Comparison of ENCODE assay signal across 27 cellular contexts in genomic region chr3:99865321-99865720, GRCh38. TPM values are rescaled to one million over a fixed set of nuclear protein-coding genes. Genes with fewer than 3 reads are reported as not detected.
A peak's percentile ranks its signal among the peaks of the same experiment; 100 is the strongest.
DNase-seq lines count a peak whose midpoint lies in the region; ATAC-seq and TF ChIP-seq lines count a peak whose summit lies in the region.
"Had no signal": no experiment of that assay in that cellular context is flagged by ENCODE, and none has a peak within 500 bp of the region (broad histone marks: within the 10 kb centered on the region; RNA-seq: fewer than 3 reads in every experiment).

No MANE protein-coding gene starts in this region.

- no peak for TF ChIP-seq POLR2A in esophagus muscularis mucosa (IDR thresholded peaks at IDR 0.05; ENCODE audit: low read depth)
- no peak for TF ChIP-seq POLR2A in suprapubic skin (IDR thresholded peaks at IDR 0.05)

- H3K9ac ChIP-seq in PC-3 (ENCODE audit: low read length) = no peak overlapping the region

- no peaks in the 10 kb centered on the region for H3K9me3 ChIP-seq in PC-3 (ENCODE audit: low read length)
- no peaks in the 10 kb centered on the region for H3K9me3 ChIP-seq in esophagus muscularis mucosa
- H3K9me3 ChIP-seq in suprapubic skin = no peaks in the 10 kb centered on the region
- H3K9me3 ChIP-seq: A549, BE2C, SK-N-SH had no signal

- H3K9me2 ChIP-seq in PC-3 (replicated peaks; ENCODE audit: low read length) = no peaks in the 10 kb centered on the region
- H3K9me2 ChIP-seq: SK-N-SH had no signal

- H3K4me1 ChIP-seq in PC-3 (ENCODE audit: insufficient read depth, low read length) (peaks cover 52% of the 10 kb centered on the region), esophagus muscularis mucosa (peaks cover 39 to 100% (median 97%) of the 10 kb centered on the region in 4 donors), suprapubic skin (peaks cover 28% of the 10 kb centered on the region)

- TF ChIP-seq CTCF in PC-3 (conservative IDR thresholded peaks at IDR 0.05; ENCODE audit: low read depth, low read length) = no peak
- TF ChIP-seq CTCF in esophagus muscularis mucosa (IDR thresholded peaks at IDR 0.05) = no peak
- no peak for TF ChIP-seq CTCF in osteocyte (IDR thresholded peaks at IDR 0.05)
- no peak for TF ChIP-seq CTCF in suprapubic skin (IDR thresholded peaks at IDR 0.05)

- H3K27ac Mint-ChIP-seq in osteocyte (ENCODE audit: unreplicated experiment) = peak overlapping the region; percentile 83
- H3K27ac Mint-ChIP-seq in activated CD4-positive, alpha-beta T cell treated with anti-CD3 and anti-CD28 coated beads, Interleukin-2, amount 10 ng/mL, durations not matched to agents 7 days and 5 days = no peak overlapping the region
- H3K27ac Mint-ChIP-seq: IgD-negative memory B cell, WTC11 had no signal

- no peak overlapping the region for H3K4me3 Mint-ChIP-seq in osteocyte (ENCODE audit: unreplicated experiment)
- no peak overlapping the region for H3K4me3 Mint-ChIP-seq in activated CD4-positive, alpha-beta T cell treated with anti-CD3 and anti-CD28 coated beads, Interleukin-2, amount 10 ng/mL, durations not matched to agents 7 days and 5 days
- H3K4me3 Mint-ChIP-seq: IgD-negative memory B cell, WTC11 had no signal

- no peak overlapping the region for H3K27ac ChIP-seq in PC-3 (ENCODE audit: low read length)
- H3K27ac ChIP-seq in esophagus muscularis mucosa (replicated peaks in 1 of 4) = peak overlapping the region; percentile 93 to 96 (median 94)
- no peak overlapping the region for H3K27ac ChIP-seq in suprapubic skin
- H3K27ac ChIP-seq: A549 had no signal

- no peak overlapping the region for H3K4me3 ChIP-seq in PC-3 (ENCODE audit: low read length)
- H3K4me3 ChIP-seq in esophagus muscularis mucosa = no peak overlapping the region
- no peak overlapping the region for H3K4me3 ChIP-seq in suprapubic skin
- H3K4me3 ChIP-seq: A549 had no signal

- H4K20me1 ChIP-seq in PC-3 (ENCODE audit: low read length) = no peaks in the 10 kb centered on the region; the same call in 1 of the 2 replicates

- TF ChIP-seq EP300 in esophagus muscularis mucosa (IDR thresholded peaks at IDR 0.05) (no peak), suprapubic skin (IDR thresholded peaks at IDR 0.05) (no peak)

- BruUV-seq in PC-3 (replicated peaks; lab: Mats Ljungman, UMichigan) = no TSS peak

- no peaks in the 10 kb centered on the region for H3F3A ChIP-seq in PC-3 (ENCODE audit: low read length, unreplicated experiment)

- POLR2A ChIA-PET in PC-3 (lab: Charles Lee; ENCODE audit: unreplicated experiment) = no interaction called here
- POLR2A ChIA-PET in activated CD4-positive, alpha-beta T cell treated with anti-CD3 and anti-CD28 coated beads, Interleukin-2, amount 10 ng/mL, durations not matched to agents 7 days and 5 days (lab: Charles Lee) = no interaction called here

- peaks cover 48% of the 10 kb centered on the region for H3K36me3 Mint-ChIP-seq in osteocyte (ENCODE audit: unreplicated experiment)
- H3K36me3 Mint-ChIP-seq in activated CD4-positive, alpha-beta T cell treated with anti-CD3 and anti-CD28 coated beads, Interleukin-2, amount 10 ng/mL, durations not matched to agents 7 days and 5 days (ENCODE audit: low read depth) = peaks cover 6% of the 10 kb centered on the region
- H3K36me3 Mint-ChIP-seq: IgD-negative memory B cell had no signal

- ATAC-seq in PC-3 (no peak), GM21390 (IDR thresholded peaks at IDR 0.05; ENCODE audit: unreplicated experiment) (no peak)
- ATAC-seq: A549, left cardiac atrium, WTC11 had no signal

- H3K27me3 Mint-ChIP-seq in osteocyte (ENCODE audit: unreplicated experiment) = no peaks in the 10 kb centered on the region
- no peaks in the 10 kb centered on the region for H3K27me3 Mint-ChIP-seq in activated CD4-positive, alpha-beta T cell treated with anti-CD3 and anti-CD28 coated beads, Interleukin-2, amount 10 ng/mL, durations not matched to agents 7 days and 5 days
- H3K27me3 Mint-ChIP-seq: IgD-negative memory B cell had no signal

- WGBS in esophagus muscularis mucosa = 55% methylated on average over 1 of the region's 1 CpG
- 85% methylated on average over 1 of the region's 1 CpG for WGBS in suprapubic skin

- CTCF ChIA-PET in PC-3 (lab: Charles Lee) = no interaction called here
- CTCF ChIA-PET in activated CD4-positive, alpha-beta T cell treated with anti-CD3 and anti-CD28 coated beads, Interleukin-2, amount 10 ng/mL, durations not matched to agents 7 days and 5 days (lab: Charles Lee) = no interaction called here

- H3K27me3 ChIP-seq in PC-3 (ENCODE audit: low read length) = no peaks in the 10 kb centered on the region
- no peaks in the 10 kb centered on the region for H3K27me3 ChIP-seq in esophagus muscularis mucosa
- no peaks in the 10 kb centered on the region for H3K27me3 ChIP-seq in suprapubic skin
- H3K27me3 ChIP-seq: BE2C had no signal

- H2AFZ ChIP-seq in PC-3 (ENCODE audit: low read length) = no peak overlapping the region

- intact Hi-C loops in PC-3 (cut with micrococcal nuclease) = no loop called here
- intact Hi-C loops in esophagus muscularis mucosa (cut with DNase I) = loop anchor here (5.0 kb wide), 1 partner anchor 177 kb away; no protein-coding TSS in a partner anchor

- peaks cover 70% of the 10 kb centered on the region for H3K79me2 ChIP-seq in PC-3 (ENCODE audit: low read length)

- H3K4me1 Mint-ChIP-seq in osteocyte (ENCODE audit: unreplicated experiment) = peaks cover 96% of the 10 kb centered on the region
- H3K4me1 Mint-ChIP-seq in activated CD4-positive, alpha-beta T cell treated with anti-CD3 and anti-CD28 coated beads, Interleukin-2, amount 10 ng/mL, durations not matched to agents 7 days and 5 days = peaks cover 45% of the 10 kb centered on the region

- no peaks in the 10 kb centered on the region for H3K9me3 Mint-ChIP-seq in osteocyte (ENCODE audit: unreplicated experiment)
- no peaks in the 10 kb centered on the region for H3K9me3 Mint-ChIP-seq in activated CD4-positive, alpha-beta T cell treated with anti-CD3 and anti-CD28 coated beads, Interleukin-2, amount 10 ng/mL, durations not matched to agents 7 days and 5 days
- H3K9me3 Mint-ChIP-seq: IgD-negative memory B cell had no signal

- no peak overlapping the region for H3K4me2 ChIP-seq in PC-3 (ENCODE audit: low read length)
- H3K4me2 ChIP-seq: A549 had no signal

- no peaks in the 10 kb centered on the region for H3K36me3 ChIP-seq in PC-3 (ENCODE audit: low read depth, low read length)
- peaks cover 0 to 64% (median 9%) of the 10 kb centered on the region in 4 donors for H3K36me3 ChIP-seq in esophagus muscularis mucosa
- H3K36me3 ChIP-seq in suprapubic skin = peaks cover 10% of the 10 kb centered on the region
- H3K36me3 ChIP-seq: BE2C had no signal

- peak; percentile 56 for DNase-seq in EH (ENCODE audit: low read depth)
- peak; percentile 57 for DNase-seq in PC-3
- DNase-seq in esophagus muscularis mucosa (ENCODE audit: extremely low spot score) = no peak
- no peak for DNase-seq in osteocyte (ENCODE audit: extremely low spot score, unreplicated experiment)
- DNase-seq in HuH-7.5 (ENCODE audit: low spot score) = no peak
- no peak for DNase-seq in activated CD4-positive, alpha-beta T cell treated with anti-CD3 and anti-CD28 coated beads, Interleukin-2, amount 10 ng/mL, durations not matched to agents 7 days and 5 days
- DNase-seq in suprapubic skin (ENCODE audit: low spot score in 2 of 2) = no peak
- DNase-seq: activated CD4-positive, alpha-beta T cell treated with anti-CD3 and anti-CD28 coated beads, Interleukin-2, amount 50 U/mL, for 48 hours; activated effector memory CD4-positive, alpha-beta T cell treated with Interleukin-2 at 50 U/mL for 16 hours; BE2C; DMS79; glutamatergic neuron; left cardiac atrium; mesenchymal stem cell; MM.1S; NCI-H1436; NCI-H2107; NK-92 treated with Interleukin-12 subunit alpha and Interleukin-12 subunit beta, amount 100 ng/mL, for 24 hours; nucleus accumbens; SK-N-SH; stimulated activated CD4-positive, alpha-beta T cell treated with anti-CD3 and anti-CD28 coated beads, Interleukin-15, amount 100 ng/mL, for 24 hours; stimulated activated CD8-positive, alpha-beta memory T cell treated with anti-CD3 and anti-CD28 coated beads, Interleukin-4, amount 100 ng/mL, for 48 hours; T-helper 9 cell had no signal

RNA-seq across cellular contexts. Expression of gene CMSS1, which starts 47.7 kb away (rescaled TPM):
- total RNA-seq in PC-3 (2014; rRNA removed) (51.7 and 63.1 TPM in 2 replicates), esophagus muscularis mucosa (10 to 100 TPM; 11.2 to 16.3 (median 14.1) TPM), osteocyte (38.5 and 47.2 TPM in 2 replicates), suprapubic skin (10 to 100 TPM; 13.2 to 17.1 (median 13.5) TPM)
- total RNA-seq in activated CD4-positive, alpha-beta T cell treated with anti-CD3 and anti-CD28 coated beads, Interleukin-2, amount 10 ng/mL, durations not matched to agents 7 days and 5 days = 10 to 100 TPM; 34.8 to 37.2 TPM

Comparison
In these comparisons a context has a peak if more than half of its experiments do, and no peak if none do; other contexts are left out.
1. DNase-seq: peak in EH (single experiment) and PC-3 (single experiment); none in esophagus muscularis mucosa (single experiment), osteocyte (single experiment), HuH-7.5 (single experiment), activated CD4-positive, alpha-beta T cell treated with anti-CD3 and anti-CD28 coated beads, Interleukin-2, amount 10 ng/mL, durations not matched to agents 7 days and 5 days (single experiment) and suprapubic skin (0 of 2).
2. H3K27ac ChIP-seq: peak in esophagus muscularis mucosa (4 of 4); none in PC-3 (single experiment) and suprapubic skin (single experiment).